In the genomic region with DNA sequence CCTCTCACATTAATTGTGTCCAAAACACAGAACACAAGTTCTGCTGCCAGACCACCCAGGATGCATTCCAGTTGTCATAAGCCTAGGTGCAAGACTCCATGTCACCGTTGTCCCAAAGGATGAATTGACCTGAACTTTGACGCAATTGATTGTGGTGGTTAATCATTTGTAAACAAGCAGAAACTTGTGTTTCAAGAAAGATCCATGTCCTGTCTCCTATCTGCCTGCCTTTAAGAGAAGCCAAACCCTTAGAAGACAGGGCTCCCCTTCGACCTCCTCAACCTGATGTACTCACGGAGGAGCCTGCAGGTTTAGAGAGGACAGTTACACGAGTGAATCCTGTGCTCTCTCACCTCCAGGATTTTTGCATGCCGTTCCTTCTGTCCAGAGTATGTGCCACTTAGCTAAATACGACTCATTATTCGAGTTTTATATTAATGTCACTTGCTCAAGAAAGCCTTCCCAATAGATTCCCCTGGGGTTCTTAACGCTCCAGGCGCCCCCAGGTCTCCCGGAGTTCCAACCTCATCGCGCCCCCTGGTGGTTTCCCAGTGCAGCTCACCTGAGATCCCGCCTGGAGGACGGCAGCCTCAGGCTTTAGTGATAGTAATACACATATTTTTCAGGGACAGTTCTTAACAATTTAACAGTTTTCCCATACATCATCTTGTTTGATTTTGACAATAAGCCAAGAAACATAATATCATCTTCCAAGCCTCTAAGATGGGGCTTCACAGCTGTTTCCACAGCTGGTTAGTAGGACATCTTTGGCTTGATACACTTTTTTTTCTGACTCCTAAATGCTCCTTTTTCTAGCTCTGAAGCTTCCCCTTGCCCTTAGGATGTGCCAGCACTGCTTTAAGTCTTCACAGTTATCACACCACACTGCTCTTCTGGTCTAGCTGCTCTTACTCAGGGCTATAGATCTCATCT, we compare ENCODE assay signal across 10 cellular contexts. TPM values are rescaled to one million over a fixed set of nuclear protein-coding genes. Genes with fewer than 3 reads are reported as not detected.
DNase-seq lines count a peak whose midpoint lies in the region; ATAC-seq and TF ChIP-seq lines count a peak whose summit lies in the region.
"Had no signal": no experiment of that assay in that cellular context is flagged by ENCODE, and none has a peak within 500 bp of the region (broad histone marks: within the 10 kb centered on the region; RNA-seq: fewer than 3 reads in every experiment).

No MANE protein-coding gene starts in this region.

- H3K4me3 ChIP-seq in BJ (ENCODE audit: low read depth, low read length) = no peak overlapping the region
- H3K4me3 ChIP-seq: spleen had no signal

- no peaks in the 10 kb centered on the region for H3K27me3 ChIP-seq in BJ (ENCODE audit: control insufficient read depth, insufficient read depth, low read length)
- H3K27me3 ChIP-seq: spleen had no signal

- ATAC-seq in left lobe of liver (peak; percentile 58), esophagus mucosa (no peak), HG02642 (IDR thresholded peaks at IDR 0.05; ENCODE audit: poor library complexity, unreplicated experiment) (no peak)
- ATAC-seq in activated CD4-positive, CD25-positive, alpha-beta regulatory T cell treated with anti-CD3 and anti-CD28 coated beads, Interleukin-2, amount 50 U/mL, for 24 hours = no peak

- POLR2A ChIA-PET in BJ (lab: Charles Lee) = no interaction called here

- no peaks in the 10 kb centered on the region for H3K27me3 Mint-ChIP-seq in activated naive CD8-positive, alpha-beta T cell treated with anti-CD3 and anti-CD28 coated beads for 36 hours

- H3K4me1 Mint-ChIP-seq in activated naive CD8-positive, alpha-beta T cell treated with anti-CD3 and anti-CD28 coated beads for 36 hours = no peaks in the 10 kb centered on the region

- TF ChIP-seq CTCF in BJ (IDR thresholded peaks at IDR 0.05; ENCODE audit: insufficient read depth, low read depth, low read length) (peak; percentile 73), GM20000 (IDR thresholded peaks at IDR 0.05; ENCODE audit: extremely low read depth, missing control alignments) (no peak)

- H3K27ac Mint-ChIP-seq in activated naive CD8-positive, alpha-beta T cell treated with anti-CD3 and anti-CD28 coated beads for 36 hours = no peak overlapping the region

- H3K4me3 Mint-ChIP-seq in activated naive CD8-positive, alpha-beta T cell treated with anti-CD3 and anti-CD28 coated beads for 36 hours = no peak overlapping the region

- DNase-seq in BJ (ENCODE audit: low read depth) = no peak
- peak; percentile 6 for DNase-seq in GM20000 (ENCODE audit: low spot score)
- DNase-seq in activated naive CD8-positive, alpha-beta T cell treated with anti-CD3 and anti-CD28 coated beads for 36 hours = peak; percentile 7
- DNase-seq in left lobe of liver (ENCODE audit: low spot score) = peak; percentile 79
- DNase-seq in NCI-H146 treated with DMSO at 0.1 percent for 48 hours (lab: John Stamatoyannopoulos, UW; ENCODE audit: unreplicated experiment) = no peak
- DNase-seq: spleen had no signal

- no peaks in the 10 kb centered on the region for H3K9me3 Mint-ChIP-seq in activated naive CD8-positive, alpha-beta T cell treated with anti-CD3 and anti-CD28 coated beads for 36 hours

- CTCF ChIA-PET in BJ (lab: Yijun Ruan, JAX) = interaction anchor here (0.8 to 3.2 kb wide), 11 partner anchors 9 to 526 kb away, joined by 3 to 22 read pairs (median 6); no protein-coding TSS in a partner anchor

- no peaks in the 10 kb centered on the region for H3K36me3 ChIP-seq in BJ (ENCODE audit: control insufficient read depth, insufficient read depth, low read length)
- H3K36me3 ChIP-seq: spleen had no signal

- no peaks in the 10 kb centered on the region for H3K36me3 Mint-ChIP-seq in activated naive CD8-positive, alpha-beta T cell treated with anti-CD3 and anti-CD28 coated beads for 36 hours

RNA-seq across cellular contexts. Expression of a gene that starts 2.4 kb away (rescaled TPM):
- polyA plus RNA-seq in BJ (2011; rRNA removed) = not detected in 2 replicates
- not detected in 2 replicates for polyA minus RNA-seq in BJ (2011; rRNA and poly(A)+ RNA removed)
- not detected for total RNA-seq in activated naive CD8-positive, alpha-beta T cell treated with anti-CD3 and anti-CD28 coated beads for 36 hours
- total RNA-seq in left lobe of liver (288 TPM), esophagus mucosa (not detected)
- total RNA-seq: activated CD8-positive, alpha-beta memory T cell treated with anti-CD3 and anti-CD28 coated beads for 36 hours; spleen had no signal
- polyA plus RNA-seq: spleen had no signal

Comparison
In these comparisons a context has a peak if more than half of its experiments do, and no peak if none do; other contexts are left out.
1. DNase-seq: peak in GM20000 (single experiment), activated naive CD8-positive, alpha-beta T cell treated with anti-CD3 and anti-CD28 coated beads for 36 hours (single experiment) and left lobe of liver (single experiment); none in BJ (single experiment) and NCI-H146 treated with DMSO at 0.1 percent for 48 hours (single experiment).
2. RNA of a gene that starts 2.4 kb away (total RNA-seq): 288 TPM in left lobe of liver (single experiment); not detected in activated naive CD8-positive, alpha-beta T cell treated with anti-CD3 and anti-CD28 coated beads for 36 hours and not detected in esophagus mucosa (single experiment); every median in the first group is over 100 times any median in the second.